Comparison of ENCODE assay signal across 8 cellular contexts in the genomic region with DNA sequence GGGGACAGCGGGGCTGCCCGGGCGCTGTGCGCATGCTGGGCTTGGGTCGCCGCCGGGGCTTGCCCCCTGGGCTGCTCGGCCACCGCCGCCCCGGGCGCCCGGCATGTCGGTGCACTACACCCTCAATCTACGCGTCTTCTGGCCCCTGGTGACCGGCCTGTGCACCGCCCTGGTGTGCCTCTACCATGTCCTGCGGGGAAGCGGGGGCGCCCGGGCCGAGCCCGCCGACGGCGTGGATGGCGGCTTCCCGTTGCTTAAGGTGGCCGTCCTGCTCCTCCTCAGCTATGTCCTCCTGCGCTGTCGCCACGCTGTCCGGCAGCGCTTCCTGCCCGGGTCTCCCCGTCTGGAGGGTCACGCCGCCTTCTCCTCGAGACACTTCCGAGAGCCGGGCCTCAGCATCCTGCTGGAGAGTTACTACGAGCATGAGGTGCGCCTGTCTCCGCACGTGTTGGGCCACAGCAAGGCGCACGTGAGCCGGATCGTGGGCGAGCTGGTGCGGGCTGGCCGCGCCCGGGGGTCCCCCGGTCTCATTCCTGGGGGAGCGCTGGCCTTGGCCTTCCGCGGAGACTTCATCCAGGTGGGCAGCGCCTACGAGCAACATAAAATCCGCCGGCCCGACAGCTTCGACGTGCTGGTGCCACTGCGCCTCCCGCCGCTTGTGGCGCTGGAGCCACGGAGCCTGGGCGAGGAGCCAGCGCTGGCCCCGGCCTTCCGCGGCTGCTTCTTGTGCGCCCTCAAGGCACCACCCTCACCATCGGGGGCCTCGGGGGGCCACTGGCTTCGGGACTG. TPM values are rescaled to one million over a fixed set of nuclear protein-coding genes. Genes with fewer than 3 reads are reported as not detected.
DNase-seq lines count a peak whose midpoint lies in the region; ATAC-seq and TF ChIP-seq lines count a peak whose summit lies in the region.

No MANE protein-coding gene starts in this region.

- in situ Hi-C loops in Panc1 (cut with HindIII; ENCODE audit: low pct_unique_long_range_greater_than_20kb, low sequenced_read_pairs) = no loop called here

- no peak for TF ChIP-seq CTCF in Panc1 (IDR thresholded peaks at IDR 0.05)
- TF ChIP-seq CTCF in lung (IDR thresholded peaks at IDR 0.05; ENCODE audit: control extremely low read depth, extremely low read depth) = no peak
- peak in 5 of 6 experiments; percentile 3 to 67 (median 50) for TF ChIP-seq CTCF in upper lobe of left lung (IDR thresholded peaks at IDR 0.05)

- POLR2A ChIA-PET in Panc1 (lab: Charles Lee) = interaction anchor here (0.5 to 1.4 kb wide), 2 partner anchors 20 to 277 kb away, joined by 3 to 5 read pairs; no protein-coding TSS in a partner anchor

- peaks cover 12% of the 10 kb centered on the region for H3K4me1 Mint-ChIP-seq in activated naive CD4-positive, alpha-beta T cell treated with anti-CD3 and anti-CD28 coated beads, Interleukin-2, amount 10 ng/mL, durations not matched to agents 7 days and 5 days

- peak in 2 of 4 donors; percentile 18 to 22 for TF ChIP-seq POLR2A in upper lobe of left lung (IDR thresholded peaks at IDR 0.05)

- CTCF ChIA-PET in activated naive CD4-positive, alpha-beta T cell treated with anti-CD3 and anti-CD28 coated beads, Interleukin-2, amount 10 ng/mL, durations not matched to agents 7 days and 5 days (lab: Charles Lee) = interaction anchor here (1.0 kb wide), 1 partner anchor 17 kb away, joined by 4 read pairs; no protein-coding TSS in a partner anchor
- CTCF ChIA-PET in Panc1 (lab: Charles Lee) = interaction anchor here (0.5 to 2.5 kb wide), 7 partner anchors 20 to 260 kb away, joined by 3 to 11 read pairs (median 4); no protein-coding TSS in a partner anchor

- H3K4me3 Mint-ChIP-seq in activated naive CD4-positive, alpha-beta T cell treated with anti-CD3 and anti-CD28 coated beads, Interleukin-2, amount 10 ng/mL, durations not matched to agents 7 days and 5 days = peak overlapping the region; percentile 33

- peak in 2 of 4 donors; percentile 13 to 18 for TF ChIP-seq EP300 in upper lobe of left lung (IDR thresholded peaks at IDR 0.05)

- WGBS in ectodermal cell, 2 experiments = 43% methylated on average over 80 of the region's 80 CpGs
- WGBS in lung, 2 donors = 13 to 23% methylated on average over 65 to 80 of the region's 80 CpGs
- 8 to 19% methylated on average over 19 to 62 of the region's 80 CpGs for WGBS in upper lobe of left lung, 2 donors

- peaks cover 70% of the 10 kb centered on the region for H3K27me3 Mint-ChIP-seq in activated naive CD4-positive, alpha-beta T cell treated with anti-CD3 and anti-CD28 coated beads, Interleukin-2, amount 10 ng/mL, durations not matched to agents 7 days and 5 days

- H3K27ac ChIP-seq in Panc1 (ENCODE audit: low read length) (peak overlapping the region; percentile 86), ectodermal cell (ENCODE audit: insufficient read depth, low read depth, low read length, poor library complexity, severe bottlenecking) (no peak overlapping the region), lung (ENCODE audit: low read depth in 1 of 2, low read length in 1 of 2) (peak overlapping the region; percentile 85 to 98), upper lobe of left lung (peak overlapping the region; percentile 93 to 98 (median 97))

- no peak for DNase-seq in activated naive CD4-positive, alpha-beta T cell treated with anti-CD3 and anti-CD28 coated beads, Interleukin-2, amount 10 ng/mL, durations not matched to agents 7 days and 5 days
- no peak for DNase-seq in activated naive CD4-positive, alpha-beta T cell (lab: John Stamatoyannopoulos, UW)
- DNase-seq in Panc1 (ENCODE audit: low read depth, low spot score) (no peak), lung (ENCODE audit: low spot score) (peak; percentile 59), upper lobe of left lung (peak; percentile 69 to 91), GM19240 (ENCODE audit: insufficient read length, low spot score) (no peak)

- H3K36me3 ChIP-seq in Panc1 (ENCODE audit: control insufficient read depth, insufficient read depth, low read length) (no peaks in the 10 kb centered on the region; the same call in none of the 2 replicates), ectodermal cell (ENCODE audit: control insufficient read depth, insufficient read depth, low read length) (peaks cover 4% of the 10 kb centered on the region), lung (ENCODE audit: control insufficient read depth in 2 of 2, insufficient read depth in 2 of 2, low read length in 2 of 2) (peaks cover 0 to 12% of the 10 kb centered on the region in 2 donors), upper lobe of left lung (peaks cover 0 to 20% (median 11%) of the 10 kb centered on the region in 4 donors)

- ATAC-seq in Panc1 (peak; percentile 39), lung (ENCODE audit: insufficient read depth, low FRiP score) (peak; percentile 12), upper lobe of left lung (ENCODE audit: low FRiP score in 2 of 2) (peak; percentile 20 to 22), GM21423 (IDR thresholded peaks at IDR 0.05; ENCODE audit: unreplicated experiment) (no peak)

- no peaks in the 10 kb centered on the region for H3K36me3 Mint-ChIP-seq in activated naive CD4-positive, alpha-beta T cell treated with anti-CD3 and anti-CD28 coated beads, Interleukin-2, amount 10 ng/mL, durations not matched to agents 7 days and 5 days

- no peak overlapping the region for H3K27ac Mint-ChIP-seq in activated naive CD4-positive, alpha-beta T cell treated with anti-CD3 and anti-CD28 coated beads, Interleukin-2, amount 10 ng/mL, durations not matched to agents 7 days and 5 days

- H3K9me3 ChIP-seq in Panc1 (ENCODE audit: control insufficient read depth, insufficient read depth, low read depth, low read length) (no peaks in the 10 kb centered on the region), ectodermal cell (ENCODE audit: control insufficient read depth, low read length) (no peaks in the 10 kb centered on the region), lung (ENCODE audit: control insufficient read depth in 2 of 2, insufficient read depth in 1 of 2, low read length in 1 of 2) (no peaks in the 10 kb centered on the region), upper lobe of left lung (no peaks in the 10 kb centered on the region)

- H3K27me3 ChIP-seq in Panc1 (ENCODE audit: control insufficient read depth, insufficient read depth, low read length) (no peaks in the 10 kb centered on the region), ectodermal cell (ENCODE audit: control insufficient read depth, insufficient read depth, low read length, poor library complexity, severe bottlenecking) (peaks cover 34% of the 10 kb centered on the region), lung (ENCODE audit: control insufficient read depth, insufficient read depth) (no peaks in the 10 kb centered on the region), upper lobe of left lung (peaks cover 0 to 8% (median 0%) of the 10 kb centered on the region in 4 donors)

- no TSS peak for BruUV-seq in Panc1 (replicated peaks; lab: Mats Ljungman, UMichigan)

- H3K9me3 Mint-ChIP-seq in activated naive CD4-positive, alpha-beta T cell treated with anti-CD3 and anti-CD28 coated beads, Interleukin-2, amount 10 ng/mL, durations not matched to agents 7 days and 5 days = no peaks in the 10 kb centered on the region

- H3K4me1 ChIP-seq in Panc1 (ENCODE audit: control insufficient read depth, insufficient read depth, low read length) = peaks cover 56% of the 10 kb centered on the region
- peaks cover 3% of the 10 kb centered on the region for H3K4me1 ChIP-seq in ectodermal cell (ENCODE audit: control insufficient read depth, insufficient read depth, low read length)
- H3K4me1 ChIP-seq in lung (ENCODE audit: control insufficient read depth in 2 of 2, insufficient read depth in 2 of 2, low read length in 2 of 2) = peaks cover 3 to 19% of the 10 kb centered on the region in 2 donors
- peaks cover 50 to 63% (median 58%) of the 10 kb centered on the region in 4 donors for H3K4me1 ChIP-seq in upper lobe of left lung

- peak overlapping the region; percentile 65 to 78 for H3K4me3 ChIP-seq in Panc1 (ENCODE audit: low read depth in 2 of 2, low read length in 2 of 2)
- H3K4me3 ChIP-seq in ectodermal cell (ENCODE audit: insufficient read depth, low read depth, low read length) = peak overlapping the region; percentile 45
- peak overlapping the region; percentile 49 for H3K4me3 ChIP-seq in lung
- H3K4me3 ChIP-seq in upper lobe of left lung = peak overlapping the region; percentile 61 to 83 (median 72)

- intact Hi-C loops in Panc1 (cut with micrococcal nuclease; ENCODE audit: unreplicated experiment) = no loop called here

RNA-seq across cellular contexts. Expression of a gene that starts 0.8 kb away (rescaled TPM):
- total RNA-seq in Panc1 (2021; ENCODE audit: unreplicated experiment) (83.2 TPM), lung (10 to 100 TPM; 37.6 to 86.3 TPM), upper lobe of left lung (10 to 100 TPM; 39.9 to 90.6 (median 57.5) TPM)
- polyA plus RNA-seq in Panc1 (2012; ENCODE audit: insufficient read length) = 32.1 TPM
- 3.9 TPM for polyA plus RNA-seq in ectodermal cell (2013, experiment 1 of 4)
- polyA plus RNA-seq in ectodermal cell (2013, experiment 2 of 4) = 4.1 TPM
- polyA plus RNA-seq in ectodermal cell (2013, experiment 3 of 4) = 2.8 TPM
- polyA plus RNA-seq in ectodermal cell (2013, experiment 4 of 4) = 3.2 TPM
- 10 to 100 TPM; 12.4 to 19.1 TPM for polyA plus RNA-seq in lung

RNA-seq across cellular contexts. Expression of a gene that starts 47.1 kb away (rescaled TPM):
- 39.6 TPM for total RNA-seq in Panc1 (2021; ENCODE audit: unreplicated experiment)
- polyA plus RNA-seq in Panc1 (2012; ENCODE audit: insufficient read length) = 31.5 TPM
- polyA plus RNA-seq in ectodermal cell (2013, experiment 1 of 4) = 16.3 TPM
- polyA plus RNA-seq in ectodermal cell (2013, experiment 2 of 4) = 19.0 TPM
- polyA plus RNA-seq in ectodermal cell (2013, experiment 3 of 4) = 15.6 TPM
- 16.4 TPM for polyA plus RNA-seq in ectodermal cell (2013, experiment 4 of 4)
- 10 to 100 TPM; 22.1 to 26.2 TPM for total RNA-seq in lung
- polyA plus RNA-seq in lung = 10 to 100 TPM; 11.1 to 15.4 TPM
- 10 to 100 TPM; 14.6 to 41.9 (median 20.0) TPM for total RNA-seq in upper lobe of left lung

RNA-seq across cellular contexts. Expression of a gene that starts 53.5 kb away (rescaled TPM):
- total RNA-seq in Panc1 (2021; ENCODE audit: unreplicated experiment) (5.4 TPM), lung (10 to 100 TPM in 1 of 2 donors, 1 to 10 TPM in 1; 10.0 to 13.1 TPM), upper lobe of left lung (10 to 100 TPM; 11.6 to 49.2 (median 14.8) TPM)
- 9.0 TPM for polyA plus RNA-seq in Panc1 (2012; ENCODE audit: insufficient read length)
- polyA plus RNA-seq in ectodermal cell (2013, experiment 1 of 4) = 10.9 TPM
- polyA plus RNA-seq in ectodermal cell (2013, experiment 2 of 4) = 16.8 TPM
- 10.9 TPM for polyA plus RNA-seq in ectodermal cell (2013, experiment 3 of 4)
- polyA plus RNA-seq in ectodermal cell (2013, experiment 4 of 4) = 12.6 TPM
- 1 to 10 TPM; 3.4 to 7.3 TPM for polyA plus RNA-seq in lung

Comparison
In these comparisons a context has a peak if more than half of its experiments do, and no peak if none do; other contexts are left out.
1. DNase-seq: peak in lung (single experiment) and upper lobe of left lung (2 of 2); none in activated naive CD4-positive, alpha-beta T cell treated with anti-CD3 and anti-CD28 coated beads, Interleukin-2, amount 10 ng/mL, durations not matched to agents 7 days and 5 days (single experiment), activated naive CD4-positive, alpha-beta T cell (0 of 4), Panc1 (single experiment) and GM19240 (single experiment).
2. CTCF ChIP-seq: peak in upper lobe of left lung (5 of 6); none in Panc1 (single experiment) and lung (single experiment).
3. Peak in every context shown above with its lines, with median percentiles within 50 percentile points of each other: H3K4me3 ChIP-seq.